Comparison of ENCODE assay signal across 8 cellular contexts in the genomic region with DNA sequence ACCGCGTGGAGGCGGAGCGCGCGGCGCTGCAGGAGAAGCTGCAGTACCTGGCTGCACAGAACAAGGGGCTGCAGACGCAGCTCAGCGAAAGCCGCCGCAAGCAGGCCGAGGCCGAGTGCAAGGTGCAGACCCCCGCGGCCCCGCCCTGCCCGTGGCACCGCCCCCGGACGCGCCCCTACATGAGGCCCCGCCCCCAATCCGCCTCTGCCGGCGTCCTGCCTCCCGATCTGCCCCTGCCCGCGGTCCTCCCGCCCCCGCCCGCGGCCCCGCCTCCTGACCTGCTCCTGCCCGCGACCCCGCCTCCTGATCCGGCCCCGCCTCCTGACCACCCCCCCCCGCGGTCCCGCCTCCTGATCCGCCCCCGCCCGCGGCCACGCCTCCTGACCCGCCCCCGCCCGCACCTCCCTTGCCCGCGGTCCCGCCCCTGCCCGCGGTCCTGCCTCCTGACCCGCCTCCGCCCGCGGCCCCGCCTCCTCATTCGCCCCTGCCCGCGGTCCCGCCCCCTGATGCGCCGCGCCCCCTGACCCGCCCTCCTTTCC. TPM values are rescaled to one million over a fixed set of nuclear protein-coding genes. Genes with fewer than 3 reads are reported as not detected.
DNase-seq lines count a peak whose midpoint lies in the region; ATAC-seq and TF ChIP-seq lines count a peak whose summit lies in the region.
"Had no signal": no experiment of that assay in that cellular context is flagged by ENCODE, and none has a peak within 500 bp of the region (broad histone marks: within the 10 kb centered on the region; RNA-seq: fewer than 3 reads in every experiment).

No MANE protein-coding gene starts in this region.

- intact Hi-C loops in IMR-90 (cut with micrococcal nuclease) (no loop called here), natural killer cell (cut with micrococcal nuclease) (no loop called here), stomach (cut with DNase I; ENCODE audit: low total_unique reads) (no loop called here)

- dilution Hi-C loops in IMR-90 (cut with HindIII; ENCODE audit: low sequenced_read_pairs, unreplicated experiment), result no loop called here

- no peak overlapping the region for H3K4me3 Mint-ChIP-seq in natural killer cell

- no peak overlapping the region for H2BK120ac ChIP-seq in IMR-90 (ENCODE audit: low read depth, low read length)

- H3K23ac ChIP-seq in IMR-90 (ENCODE audit: low read depth, low read length), result no peak overlapping the region

- no peak overlapping the region for H4K8ac ChIP-seq in IMR-90 (ENCODE audit: low read depth in 2 of 2, low read length in 2 of 2)

- CTCF ChIA-PET in IMR-90 (lab: Yijun Ruan, JAX), result interaction anchor here (0.5 to 0.9 kb wide), 2 partner anchors 10 to 206 kb away, joined by 3 to 7 read pairs; no protein-coding TSS in a partner anchor

- H2AK5ac ChIP-seq in IMR-90 (ENCODE audit: low read depth, low read length), result no peak overlapping the region

- H3K27ac ChIP-seq in IMR-90 (ENCODE audit: insufficient read depth, low read length), result no peak overlapping the region
- H3K27ac ChIP-seq in effector memory CD4-positive, alpha-beta T cell (ENCODE audit: insufficient read depth, low read length, poor library complexity, severe bottlenecking), result no peak overlapping the region
- H3K27ac ChIP-seq in stomach, result no peak overlapping the region

- TF ChIP-seq CTCF in IMR-90 (conservative IDR thresholded peaks at IDR 0.05; ENCODE audit: low read depth, low read length), result no peak
- TF ChIP-seq CTCF in natural killer cell (IDR thresholded peaks at IDR 0.05), result no peak
- no peak for TF ChIP-seq CTCF in stomach (IDR thresholded peaks at IDR 0.05)

- H3K27me3 ChIP-seq in IMR-90 (ENCODE audit: control insufficient read depth, insufficient read depth, low read length), result peaks cover 6% of the 10 kb centered on the region; the same call in 1 of the 2 replicates
- H3K27me3 ChIP-seq in effector memory CD4-positive, alpha-beta T cell (replicated peaks; ENCODE audit: control insufficient read depth, insufficient read depth, low read length, poor library complexity, severe bottlenecking), result no peaks in the 10 kb centered on the region
- peaks cover 0 to 96% (median 49%) of the 10 kb centered on the region in 3 donors for H3K27me3 ChIP-seq in stomach

- DNase-seq in IMR-90 (peak; percentile 34), natural killer cell (peak; percentile 56), stomach (peak; percentile 57), NCI-H1417 treated with DMSO at 0.1 percent for 48 hours (lab: John Stamatoyannopoulos, UW) (no peak)
- DNase-seq in activated CD8-positive, alpha-beta memory T cell treated with anti-CD3 and anti-CD28 coated beads for 24 hours, result peak; percentile 84
- DNase-seq in effector memory CD4-positive, alpha-beta T cell, result peak; percentile 62 to 71 (median 67)

- no peak overlapping the region for H4K91ac ChIP-seq in IMR-90 (ENCODE audit: insufficient read depth, low read depth, low read length)

- no peak overlapping the region for H3K18ac ChIP-seq in IMR-90 (ENCODE audit: low read depth, low read length)

- POLR2A ChIA-PET in IMR-90 (lab: Charles Lee; ENCODE audit: unreplicated experiment), result no interaction called here

- no peak overlapping the region for H3K27ac Mint-ChIP-seq in natural killer cell

- peak overlapping the region; percentile 72 for H3K4me2 ChIP-seq in IMR-90 (ENCODE audit: low read depth, low read length)

- H3K27me3 Mint-ChIP-seq in natural killer cell (ENCODE audit: low read depth in 2 of 2), result peaks cover 9 to 21% of the 10 kb centered on the region in 2 donors

- BruUV-seq in IMR-90 (replicated peaks; lab: Mats Ljungman, UMichigan), result no TSS peak

- no peak for TF ChIP-seq EP300 in stomach (IDR thresholded peaks at IDR 0.05)

- H4K5ac ChIP-seq in IMR-90 (ENCODE audit: low read depth, low read length), result no peak overlapping the region

- 9% methylated on average over 15 of the region's 67 CpGs; no CpG with 5 or more reads in 1 of the 2 experiments for WGBS in IMR-90 (ENCODE audit: extremely low coverage in 2 of 2, insufficient read length in 1 of 2), 2 experiments
- WGBS in stomach, 5 donors, result 3 to 13% (median 5%) methylated on average over 2 to 65 of the region's 67 CpGs

- H3K4ac ChIP-seq in IMR-90 (ENCODE audit: low read depth, low read length), result no peak overlapping the region

- H2AK9ac ChIP-seq in IMR-90 (replicated peaks; ENCODE audit: low read depth, low read length, poor library complexity), result peak overlapping the region; percentile 84

- H3K9ac ChIP-seq in IMR-90 (ENCODE audit: low read depth, low read length), result no peak overlapping the region

- H2BK5ac ChIP-seq in IMR-90 (ENCODE audit: low read depth, low read length, poor library complexity, severe bottlenecking), result no peak overlapping the region

- TF ChIP-seq RAD21 in IMR-90 (IDR thresholded peaks at IDR 0.05; ENCODE audit: low read length), result no peak

- TF ChIP-seq POLR2A in IMR-90 (IDR thresholded peaks at IDR 0.05; ENCODE audit: low read depth, low read length) (no peak), stomach (IDR thresholded peaks at IDR 0.05) (no peak)

- no peaks in the 10 kb centered on the region for H3K36me3 Mint-ChIP-seq in natural killer cell

- in situ Hi-C loops in IMR-90 (cut with MboI; ENCODE audit: low sequenced_read_pairs), result no loop called here

- H3K4me1 ChIP-seq in IMR-90 (ENCODE audit: control insufficient read depth, insufficient read depth, low read length) (peaks cover 3% of the 10 kb centered on the region; the same call in 1 of the 2 replicates), stomach (peaks cover 17 to 21% (median 19%) of the 10 kb centered on the region in 4 donors)
- peaks cover 22% of the 10 kb centered on the region for H3K4me1 ChIP-seq in effector memory CD4-positive, alpha-beta T cell (ENCODE audit: control insufficient read depth, insufficient read depth, low read length, poor library complexity, severe bottlenecking)

- H2BK15ac ChIP-seq in IMR-90 (ENCODE audit: low read depth, low read length), result no peak overlapping the region

- H3K9me3 Mint-ChIP-seq in natural killer cell, result no peaks in the 10 kb centered on the region

- ATAC-seq in IMR-90 (ENCODE audit: low read depth), result peak; percentile 81
- ATAC-seq in natural killer cell, result peak; percentile 75 to 84 (median 80)
- no peak for ATAC-seq in GM18909 (IDR thresholded peaks at IDR 0.05; ENCODE audit: poor library complexity, unreplicated experiment)
- ATAC-seq: Panc1 had no signal

- H3K9me1 ChIP-seq in IMR-90 (ENCODE audit: insufficient read depth, low read length), result no peaks in the 10 kb centered on the region

- no peak overlapping the region for H2BK20ac ChIP-seq in IMR-90 (ENCODE audit: low read depth, low read length)

- H2AFZ ChIP-seq in IMR-90 (replicated peaks; ENCODE audit: low read length, poor library complexity), result peak overlapping the region; percentile 80

- no peaks in the 10 kb centered on the region for H3K79me1 ChIP-seq in IMR-90 (ENCODE audit: low read depth in 1 of 2, low read length in 2 of 2)

- peak overlapping the region; percentile 21; the same call in 1 of the 2 replicates for H3K4me3 ChIP-seq in IMR-90 (ENCODE audit: insufficient read depth, low read depth, low read length)
- peak overlapping the region; percentile 47 for H3K4me3 ChIP-seq in effector memory CD4-positive, alpha-beta T cell (ENCODE audit: insufficient read depth, low read depth, low read length, poor library complexity, severe bottlenecking)
- H3K4me3 ChIP-seq in stomach, result peak overlapping the region; percentile 23 to 42 (median 34)

- H3K36me3 ChIP-seq in IMR-90 (ENCODE audit: control insufficient read depth, insufficient read depth, low read length) (peaks cover 2% of the 10 kb centered on the region; the same call in 1 of the 2 replicates), stomach (peaks cover 0 to 46% (median 31%) of the 10 kb centered on the region in 4 donors)
- no peaks in the 10 kb centered on the region for H3K36me3 ChIP-seq in effector memory CD4-positive, alpha-beta T cell (ENCODE audit: control insufficient read depth, insufficient read depth, low read length)

- 0 out of 2 replicates have a peak, but pooled peaks cover 7% of the 10 kb centered on the region for H4K20me1 ChIP-seq in IMR-90 (ENCODE audit: insufficient read depth, low read length)

- no peak overlapping the region for H3K56ac ChIP-seq in IMR-90 (ENCODE audit: extremely low read depth, insufficient read depth, low read length)

- H3K9me3 ChIP-seq in IMR-90 (ENCODE audit: control insufficient read depth, insufficient read depth, low read length) (no peaks in the 10 kb centered on the region), stomach (no peaks in the 10 kb centered on the region)
- H3K9me3 ChIP-seq in effector memory CD4-positive, alpha-beta T cell (ENCODE audit: control insufficient read depth, low read length), result no peaks in the 10 kb centered on the region

- peaks cover 0 to 6% of the 10 kb centered on the region in 2 donors for H3K4me1 Mint-ChIP-seq in natural killer cell

- no peak overlapping the region for H3K14ac ChIP-seq in IMR-90 (replicated peaks; ENCODE audit: low read depth, low read length)

RNA-seq across cellular contexts. Expression of gene PRR36, which starts 11.7 kb away (rescaled TPM):
- total RNA-seq in IMR-90 (2012; rRNA removed) (not detected in 2 replicates), natural killer cell (under 1 TPM; 0.11 to 0.13 (median 0.12) TPM), stomach (under 1 TPM in 1 of 5 donors, not detected in 4; 0.18 TPM)
- polyA plus RNA-seq in IMR-90 (2012; rRNA removed) (0.02 and 0.06 TPM in 2 replicates), stomach (under 1 TPM; 0.45 to 0.61 (median 0.50) TPM)
- 0.05 and 0.21 TPM in 2 replicates for polyA plus RNA-seq in IMR-90 (2012; cell fraction: cytosol; rRNA removed)
- polyA plus RNA-seq in IMR-90 (2012; cell fraction: nucleus; rRNA removed; ENCODE audit: low replicate concordance), result 0.09 and 0.29 TPM in 2 replicates

RNA-seq across cellular contexts. Expression of gene LRRC8E, which starts 25.8 kb away (rescaled TPM):
- total RNA-seq in IMR-90 (2012; rRNA removed) (6.9 and 7.2 TPM in 2 replicates), natural killer cell (not detected), stomach (10 to 100 TPM in 1 of 5 donors, 1 to 10 TPM in 2, under 1 TPM in 1, not detected in 1; 0.58 to 12.5 (median 2.5) TPM)
- polyA plus RNA-seq in IMR-90 (2012; rRNA removed) (6.4 and 6.9 TPM in 2 replicates), stomach (1 to 10 TPM in 2 of 3 donors, under 1 TPM in 1; 0.93 to 2.1 (median 1.7) TPM)
- polyA plus RNA-seq in IMR-90 (2012; cell fraction: cytosol; rRNA removed), result 4.1 and 5.4 TPM in 2 replicates
- polyA plus RNA-seq in IMR-90 (2012; cell fraction: nucleus; rRNA removed; ENCODE audit: low replicate concordance), result 4.1 and 7.1 TPM in 2 replicates

RNA-seq across cellular contexts. Expression of gene EVI5L, which starts 32.5 kb away (rescaled TPM):
- total RNA-seq in IMR-90 (2012; rRNA removed) (12.7 and 15.0 TPM in 2 replicates), natural killer cell (10 to 100 TPM in 2 of 3 donors, 1 to 10 TPM in 1; 9.6 to 13.5 (median 11.3) TPM), stomach (10 to 100 TPM in 2 of 5 donors, 1 to 10 TPM in 3; 4.9 to 31.6 (median 9.3) TPM)
- polyA plus RNA-seq in IMR-90 (2012; rRNA removed) (14.6 and 15.0 TPM in 2 replicates), stomach (1 to 10 TPM; 5.1 to 8.2 (median 7.8) TPM)
- 13.6 and 18.5 TPM in 2 replicates for polyA plus RNA-seq in IMR-90 (2012; cell fraction: cytosol; rRNA removed)
- 21.0 and 37.0 TPM in 2 replicates for polyA plus RNA-seq in IMR-90 (2012; cell fraction: nucleus; rRNA removed; ENCODE audit: low replicate concordance)

RNA-seq across cellular contexts. Expression of gene MAP2K7, which starts 41.2 kb away (rescaled TPM):
- total RNA-seq in IMR-90 (2012; rRNA removed) (3.9 and 4.1 TPM in 2 replicates), natural killer cell (100 to 1,000 TPM; 131 to 218 (median 159) TPM), stomach (10 to 100 TPM in 4 of 5 donors, 1 to 10 TPM in 1; 4.1 to 52.2 (median 11.0) TPM)
- polyA plus RNA-seq in IMR-90 (2012; rRNA removed) (15.6 TPM in 2 replicates), stomach (10 to 100 TPM; 13.5 to 27.5 (median 15.9) TPM)
- 4.4 and 11.5 TPM in 2 replicates for polyA plus RNA-seq in IMR-90 (2012; cell fraction: cytosol; rRNA removed)
- 49.0 and 68.0 TPM in 2 replicates for polyA plus RNA-seq in IMR-90 (2012; cell fraction: nucleus; rRNA removed; ENCODE audit: low replicate concordance)

RNA-seq across cellular contexts. Expression of gene TGFBR3L, which starts 52.1 kb away (rescaled TPM):
- total RNA-seq in IMR-90 (2012; rRNA removed) (not detected in 2 replicates), natural killer cell (1 to 10 TPM; 3.5 to 4.6 (median 4.4) TPM), stomach (not detected)
- polyA plus RNA-seq in IMR-90 (2012; rRNA removed) (0.94 and 2.2 TPM in 2 replicates), stomach (1 to 10 TPM in 1 of 3 donors, not detected in 2; 1.5 TPM)
- 3.5 and 4.4 TPM in 2 replicates for polyA plus RNA-seq in IMR-90 (2012; cell fraction: cytosol; rRNA removed)
- 1.9 and 3.1 TPM in 2 replicates for polyA plus RNA-seq in IMR-90 (2012; cell fraction: nucleus; rRNA removed; ENCODE audit: low replicate concordance)
